In the genomic region with DNA sequence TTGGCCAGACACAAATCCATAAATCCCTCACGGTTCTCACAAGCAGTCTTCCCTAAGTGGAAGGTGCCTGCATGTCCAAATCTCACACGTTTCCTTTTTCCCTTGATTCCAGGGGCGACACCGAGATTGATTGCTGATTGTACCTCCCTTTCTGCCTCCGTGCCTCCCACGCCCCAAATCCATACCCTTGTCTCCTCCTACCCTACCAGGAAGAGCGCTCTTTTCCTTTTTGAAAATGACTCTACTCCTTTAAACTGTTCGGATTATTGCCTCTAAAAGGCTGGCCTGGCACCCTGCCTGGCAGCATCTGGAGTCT, we compare ENCODE assay signal across 1 cellular context.
TF ChIP-seq lines count a peak whose summit lies in the region.

No MANE protein-coding gene starts in this region.

TF ChIP-seq in GM12878, 131 proteins besides CTCF, POLR2A, EP300 and RAD21 (continued from another document):
- TF ChIP-seq, protein P1, sequence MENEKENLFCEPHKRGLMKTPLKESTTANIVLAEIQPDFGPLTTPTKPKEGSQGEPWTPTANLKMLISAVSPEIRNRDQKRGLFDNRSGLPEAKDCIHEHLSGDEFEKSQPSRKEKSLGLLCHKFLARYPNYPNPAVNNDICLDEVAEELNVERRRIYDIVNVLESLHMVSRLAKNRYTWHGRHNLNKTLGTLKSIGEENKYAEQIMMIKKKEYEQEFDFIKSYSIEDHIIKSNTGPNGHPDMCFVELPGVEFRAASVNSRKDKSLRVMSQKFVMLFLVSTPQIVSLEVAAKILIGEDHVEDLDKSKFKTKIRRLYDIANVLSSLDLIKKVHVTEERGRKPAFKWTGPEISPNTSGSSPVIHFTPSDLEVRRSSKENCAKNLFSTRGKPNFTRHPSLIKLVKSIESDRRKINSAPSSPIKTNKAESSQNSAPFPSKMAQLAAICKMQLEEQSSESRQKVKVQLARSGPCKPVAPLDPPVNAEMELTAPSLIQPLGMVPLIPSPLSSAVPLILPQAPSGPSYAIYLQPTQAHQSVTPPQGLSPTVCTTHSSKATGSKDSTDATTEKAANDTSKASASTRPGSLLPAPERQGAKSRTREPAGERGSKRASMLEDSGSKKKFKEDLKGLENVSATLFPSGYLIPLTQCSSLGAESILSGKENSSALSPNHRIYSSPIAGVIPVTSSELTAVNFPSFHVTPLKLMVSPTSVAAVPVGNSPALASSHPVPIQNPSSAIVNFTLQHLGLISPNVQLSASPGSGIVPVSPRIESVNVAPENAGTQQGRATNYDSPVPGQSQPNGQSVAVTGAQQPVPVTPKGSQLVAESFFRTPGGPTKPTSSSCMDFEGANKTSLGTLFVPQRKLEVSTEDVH (IDR thresholded peaks at IDR 0.05; ENCODE audit: low read depth, partially characterized antibody): no peak
- TF ChIP-seq SREBF2 (IDR thresholded peaks at IDR 0.05; ENCODE audit: low read length): no peak
- TF ChIP-seq KLF5 (IDR thresholded peaks at IDR 0.05; ENCODE audit: partially characterized antibody): no peak
- TF ChIP-seq, protein P2, sequence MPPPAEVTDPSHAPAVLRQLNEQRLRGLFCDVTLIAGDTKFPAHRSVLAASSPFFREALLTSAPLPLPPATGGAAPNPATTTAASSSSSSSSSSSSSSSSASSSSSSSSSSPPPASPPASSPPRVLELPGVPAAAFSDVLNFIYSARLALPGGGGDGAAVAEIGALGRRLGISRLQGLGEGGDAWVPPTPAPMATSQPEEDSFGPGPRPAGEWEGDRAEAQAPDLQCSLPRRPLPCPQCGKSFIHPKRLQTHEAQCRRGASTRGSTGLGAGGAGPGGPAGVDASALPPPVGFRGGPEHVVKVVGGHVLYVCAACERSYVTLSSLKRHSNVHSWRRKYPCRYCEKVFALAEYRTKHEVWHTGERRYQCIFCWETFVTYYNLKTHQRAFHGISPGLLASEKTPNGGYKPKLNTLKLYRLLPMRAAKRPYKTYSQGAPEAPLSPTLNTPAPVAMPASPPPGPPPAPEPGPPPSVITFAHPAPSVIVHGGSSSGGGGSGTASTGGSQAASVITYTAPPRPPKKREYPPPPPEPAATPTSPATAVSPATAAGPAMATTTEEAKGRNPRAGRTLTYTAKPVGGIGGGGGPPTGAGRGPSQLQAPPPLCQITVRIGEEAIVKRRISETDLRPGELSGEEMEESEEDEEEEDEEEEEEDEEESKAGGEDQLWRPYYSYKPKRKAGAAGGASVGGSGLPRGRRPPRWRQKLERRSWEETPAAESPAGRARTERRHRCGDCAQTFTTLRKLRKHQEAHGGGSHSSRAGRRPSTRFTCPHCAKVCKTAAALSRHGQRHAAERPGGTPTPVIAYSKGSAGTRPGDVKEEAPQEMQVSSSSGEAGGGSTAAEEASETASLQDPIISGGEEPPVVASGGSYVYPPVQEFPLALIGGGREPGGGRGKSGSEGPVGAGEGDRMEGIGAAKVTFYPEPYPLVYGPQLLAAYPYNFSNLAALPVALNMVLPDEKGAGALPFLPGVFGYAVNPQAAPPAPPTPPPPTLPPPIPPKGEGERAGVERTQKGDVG (CRISPR knock-in tag; IDR thresholded peaks at IDR 0.05): no peak
- no peak for TF ChIP-seq GATAD2B (conservative IDR thresholded peaks at IDR 0.05; ENCODE audit: low read depth)
- TF ChIP-seq CEBPB (IDR thresholded peaks at IDR 0.05; ENCODE audit: borderline replicate concordance in 1 of 2, low read depth in 2 of 2, low read length in 2 of 2): no peak
- TF ChIP-seq BCL11A (IDR thresholded peaks at IDR 0.05; ENCODE audit: low read depth, low read length): no peak
- TF ChIP-seq HDGF (IDR thresholded peaks at IDR 0.05): no peak
- TF ChIP-seq ZSCAN29 (IDR thresholded peaks at IDR 0.05): no peak
- TF ChIP-seq, protein P3, sequence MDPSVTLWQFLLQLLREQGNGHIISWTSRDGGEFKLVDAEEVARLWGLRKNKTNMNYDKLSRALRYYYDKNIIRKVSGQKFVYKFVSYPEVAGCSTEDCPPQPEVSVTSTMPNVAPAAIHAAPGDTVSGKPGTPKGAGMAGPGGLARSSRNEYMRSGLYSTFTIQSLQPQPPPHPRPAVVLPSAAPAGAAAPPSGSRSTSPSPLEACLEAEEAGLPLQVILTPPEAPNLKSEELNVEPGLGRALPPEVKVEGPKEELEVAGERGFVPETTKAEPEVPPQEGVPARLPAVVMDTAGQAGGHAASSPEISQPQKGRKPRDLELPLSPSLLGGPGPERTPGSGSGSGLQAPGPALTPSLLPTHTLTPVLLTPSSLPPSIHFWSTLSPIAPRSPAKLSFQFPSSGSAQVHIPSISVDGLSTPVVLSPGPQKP (IDR thresholded peaks at IDR 0.05; ENCODE audit: low read depth, low read length): no peak
- no peak for TF ChIP-seq ATF7 (IDR thresholded peaks at IDR 0.05; ENCODE audit: low read depth)
